In genomic region chr2:54482725-54483124, GRCh38 we compare ENCODE assay signal across 9 cellular contexts. TPM values are rescaled to one million over a fixed set of nuclear protein-coding genes. Genes with fewer than 3 reads are reported as not detected.
DNase-seq lines count a peak whose midpoint lies in the region; ATAC-seq, FAIRE-seq and TF ChIP-seq lines count a peak whose summit lies in the region.
"Had no signal": no experiment of that assay in that cellular context is flagged by ENCODE, and none has a peak within 500 bp of the region (broad histone marks: within the 10 kb centered on the region; RNA-seq: fewer than 3 reads in every experiment).

No MANE protein-coding gene starts in this region.

- no peaks in the 10 kb centered on the region for H3K4me1 Mint-ChIP-seq in activated CD8-positive, alpha-beta T cell treated with anti-CD3 and anti-CD28 coated beads for 36 hours (ENCODE audit: low read depth)

- WGBS in thyroid gland, 2 donors = 40 to 50% methylated on average over 5 of the region's 5 CpGs

- H3K36me3 Mint-ChIP-seq in activated CD8-positive, alpha-beta T cell treated with anti-CD3 and anti-CD28 coated beads for 36 hours (ENCODE audit: low read depth) = no peaks in the 10 kb centered on the region

- TF ChIP-seq CTCF in bronchial epithelial cell (IDR thresholded peaks at IDR 0.05; ENCODE audit: insufficient read depth, low read length, severe bottlenecking) (no peak), thyroid gland (IDR thresholded peaks at IDR 0.05) (no peak)
- no peak for TF ChIP-seq CTCF in activated CD8-positive, alpha-beta T cell treated with anti-CD3 and anti-CD28 coated beads for 36 hours (IDR thresholded peaks at IDR 0.05)

- no peak overlapping the region for H3K27ac Mint-ChIP-seq in activated CD8-positive, alpha-beta T cell treated with anti-CD3 and anti-CD28 coated beads for 36 hours

- intact Hi-C loops in thyroid gland (cut with DNase I) = no loop called here
- intact Hi-C loops in activated CD8-positive, alpha-beta T cell treated with anti-CD3 and anti-CD28 coated beads for 36 hours (cut with micrococcal nuclease) = no loop called here

- H3K27me3 ChIP-seq in bronchial epithelial cell (ENCODE audit: control insufficient read depth, insufficient read depth, low read length) (no peaks in the 10 kb centered on the region), thyroid gland (no peaks in the 10 kb centered on the region)

- POLR2A ChIA-PET in activated CD8-positive, alpha-beta T cell treated with anti-CD3 and anti-CD28 coated beads for 36 hours (lab: Charles Lee) = no interaction called here

- peaks cover 60 to 67% of the 10 kb centered on the region in 2 donors for H3K4me1 ChIP-seq in thyroid gland

- no peak for TF ChIP-seq POLR2A in thyroid gland (IDR thresholded peaks at IDR 0.05)

- no peak for FAIRE-seq in bronchial epithelial cell (lab: Jason Lieb, UNC)

- CTCF ChIA-PET in activated CD8-positive, alpha-beta T cell treated with anti-CD3 and anti-CD28 coated beads for 36 hours (lab: Charles Lee) = no interaction called here

- peak overlapping the region in 2 of 3 donors; percentile 46 to 54 for H3K27ac ChIP-seq in thyroid gland

- H3K4me3 ChIP-seq in bronchial epithelial cell (ENCODE audit: low read depth, low read length) (no peak overlapping the region), thyroid gland (replicated peaks in 1 of 3) (no peak overlapping the region)

- no peaks in the 10 kb centered on the region for H3K27me3 Mint-ChIP-seq in activated CD8-positive, alpha-beta T cell treated with anti-CD3 and anti-CD28 coated beads for 36 hours

- DNase-seq in HT1080 (ENCODE audit: low read depth) (peak; percentile 97), bronchial epithelial cell (ENCODE audit: low read depth) (peak; percentile 49), kidney tubule cell (ENCODE audit: low spot score) (peak; percentile 85), thyroid gland (no peak), GOT3 (lab: John Stamatoyannopoulos, UW) (no peak)
- no peak for DNase-seq in activated CD8-positive, alpha-beta T cell treated with anti-CD3 and anti-CD28 coated beads for 36 hours
- DNase-seq: activated CD4-positive, alpha-beta T cell treated with anti-CD3 and anti-CD28 coated beads for 4 hours had no signal

- ATAC-seq in GM18870 (IDR thresholded peaks at IDR 0.05; ENCODE audit: unreplicated experiment) = no peak
- ATAC-seq in HG03521 (IDR thresholded peaks at IDR 0.05; ENCODE audit: unreplicated experiment) = no peak
- ATAC-seq in activated CD8-positive, alpha-beta T cell treated with anti-CD3 and anti-CD28 coated beads for 36 hours = no peak

- no peaks in the 10 kb centered on the region for H3K9me3 ChIP-seq in thyroid gland

- H3K36me3 ChIP-seq in bronchial epithelial cell (ENCODE audit: control insufficient read depth, insufficient read depth, low read length) (no peaks in the 10 kb centered on the region), thyroid gland (no peaks in the 10 kb centered on the region)

- no peak overlapping the region for H3K4me3 Mint-ChIP-seq in activated CD8-positive, alpha-beta T cell treated with anti-CD3 and anti-CD28 coated beads for 36 hours

- no peaks in the 10 kb centered on the region for H3K9me3 Mint-ChIP-seq in activated CD8-positive, alpha-beta T cell treated with anti-CD3 and anti-CD28 coated beads for 36 hours

RNA-seq across cellular contexts. Expression of gene SPTBN1, which starts 26.6 kb away (rescaled TPM):
- 79.9 and 89.9 TPM in 2 replicates for total RNA-seq in HT1080 (2014; rRNA removed; shearing (Covaris generic))
- 11.9 and 14.6 TPM in 2 replicates for polyA plus RNA-seq in HT1080 (2015; cell fraction: cytosol; rRNA removed)
- 300 and 308 TPM in 2 replicates for polyA plus RNA-seq in HT1080 (2015; cell fraction: nucleus; rRNA removed)
- total RNA-seq in bronchial epithelial cell = 339 and 365 TPM in 2 replicates
- total RNA-seq in thyroid gland = 100 to 1,000 TPM; 381 to 513 (median 419) TPM
- total RNA-seq in activated CD8-positive, alpha-beta T cell treated with anti-CD3 and anti-CD28 coated beads for 36 hours = 10 to 100 TPM; 91.8 to 91.9 TPM

Comparison
In these comparisons a context has a peak if more than half of its experiments do, and no peak if none do; other contexts are left out.
1. DNase-seq: peak in HT1080 (single experiment), bronchial epithelial cell (single experiment) and kidney tubule cell (single experiment); none in thyroid gland (0 of 2), activated CD8-positive, alpha-beta T cell treated with anti-CD3 and anti-CD28 coated beads for 36 hours (single experiment) and GOT3 (single experiment).